9 cellular contexts compared by ENCODE assay signal in the genomic region with DNA sequence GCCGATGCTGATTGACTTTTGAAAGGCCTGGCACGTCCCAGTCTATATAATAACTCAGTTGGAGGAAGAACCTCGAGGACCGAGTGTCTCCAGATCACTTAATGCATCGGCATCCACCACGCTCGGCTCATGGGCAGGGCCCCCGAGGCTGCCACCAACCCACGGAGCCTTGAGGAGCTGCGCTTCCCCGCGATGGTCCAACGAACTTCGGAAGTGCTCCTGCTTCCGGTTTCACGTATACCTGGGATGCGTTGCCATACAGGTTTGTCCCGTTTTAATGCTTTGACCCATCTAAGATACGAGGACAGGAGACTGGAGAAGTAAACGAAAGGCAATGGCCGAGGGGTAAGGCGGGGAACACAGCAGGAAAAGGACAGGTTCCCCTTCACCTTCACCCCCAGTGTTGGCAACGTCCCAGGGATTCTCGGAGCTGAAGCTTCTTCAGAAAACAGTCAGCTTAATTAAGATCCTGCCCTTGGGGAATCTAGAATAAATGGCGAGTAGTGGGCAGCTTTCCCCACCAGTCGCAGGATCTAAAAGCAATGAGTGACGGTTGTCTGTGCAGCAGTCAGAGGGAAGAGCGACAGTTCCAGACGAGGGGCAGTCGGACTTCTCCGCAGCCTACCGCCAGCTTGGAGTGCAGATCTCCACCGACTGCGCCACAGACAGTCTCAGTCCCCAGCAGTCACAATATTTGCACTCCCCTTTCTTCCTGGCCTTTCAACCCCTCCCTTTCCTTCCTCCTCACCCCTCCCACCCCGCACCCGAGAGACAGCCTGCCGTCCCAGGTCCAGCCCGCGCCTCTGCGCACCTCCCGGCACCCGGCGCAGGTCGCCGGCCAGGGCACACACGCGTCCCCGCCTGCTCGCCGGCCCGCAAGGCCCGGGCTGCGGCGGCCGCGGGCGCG. TPM values are rescaled to one million over a fixed set of nuclear protein-coding genes. Genes with fewer than 3 reads are reported as not detected.
DNase-seq lines count a peak whose midpoint lies in the region; ATAC-seq, FAIRE-seq and TF ChIP-seq lines count a peak whose summit lies in the region.
"Had no signal": no experiment of that assay in that cellular context is flagged by ENCODE, and none has a peak within 500 bp of the region (broad histone marks: within the 10 kb centered on the region; RNA-seq: fewer than 3 reads in every experiment).

No MANE protein-coding gene starts in this region.

- H3K36me3 ChIP-seq in kidney (ENCODE audit: control insufficient read depth in 1 of 2, insufficient read depth in 2 of 2, low read length in 2 of 2) (no peaks in the 10 kb centered on the region), thymus (ENCODE audit: control insufficient read depth, insufficient read depth) (no peaks in the 10 kb centered on the region)

- H3K27ac Mint-ChIP-seq in activated T-helper 17 cell treated with anti-CD3 and anti-CD28 coated beads, Interleukin-2, amount 50 U/mL, for 72 hours: no peak overlapping the region

- no peaks in the 10 kb centered on the region for H3K9me3 Mint-ChIP-seq in activated T-helper 17 cell treated with anti-CD3 and anti-CD28 coated beads, Interleukin-2, amount 50 U/mL, for 72 hours

- intact Hi-C loops in Right ventricle myocardium superior (cut with DNase I): no loop called here
- intact Hi-C loops in left cardiac atrium (cut with DNase I): no loop called here
- intact Hi-C loops in kidney (cut with DNase I): no loop called here

- peaks cover 44% of the 10 kb centered on the region for H3K27me3 Mint-ChIP-seq in activated T-helper 17 cell treated with anti-CD3 and anti-CD28 coated beads, Interleukin-2, amount 50 U/mL, for 72 hours

- H3K4me3 ChIP-seq in kidney (ENCODE audit: low read length in 2 of 2): peak overlapping the region; percentile 36 to 64
- peak overlapping the region; percentile 64 for H3K4me3 ChIP-seq in thymus (ENCODE audit: low read length)

- ATAC-seq in Right ventricle myocardium superior (ENCODE audit: poor library complexity): peak; percentile 31
- ATAC-seq in left cardiac atrium: no peak
- ATAC-seq in HG02884 (IDR thresholded peaks at IDR 0.05; ENCODE audit: unreplicated experiment): peak; percentile 61
- ATAC-seq in activated T-helper 17 cell treated with anti-CD3 and anti-CD28 coated beads, Interleukin-2, amount 50 U/mL, for 72 hours (replicated peaks): peak; percentile 62

- DNase-seq in Right ventricle myocardium superior (no peak), left cardiac atrium (no peak), NCI-H2196 (lab: John Stamatoyannopoulos, UW; ENCODE audit: unreplicated experiment) (peak; percentile 49), kidney (peak; percentile 74), GM19238 (ENCODE audit: insufficient read length, low spot score) (no peak)

- no peak overlapping the region for H3K27ac ChIP-seq in kidney (ENCODE audit: low read depth in 2 of 2, low read length in 2 of 2)
- H3K27ac ChIP-seq in thymus (ENCODE audit: low read depth): no peak overlapping the region

- peaks cover 61% of the 10 kb centered on the region for H3K27me3 ChIP-seq in thymus (ENCODE audit: control insufficient read depth, insufficient read depth)

- H3K36me3 Mint-ChIP-seq in activated T-helper 17 cell treated with anti-CD3 and anti-CD28 coated beads, Interleukin-2, amount 50 U/mL, for 72 hours (ENCODE audit: low read depth): no peaks in the 10 kb centered on the region

- 2% methylated on average over 58 of the region's 58 CpGs for WGBS in thymus

- H3K4me1 Mint-ChIP-seq in activated T-helper 17 cell treated with anti-CD3 and anti-CD28 coated beads, Interleukin-2, amount 50 U/mL, for 72 hours: no peaks in the 10 kb centered on the region

- FAIRE-seq in kidney (lab: Jason Lieb, UNC): no peak

- H3K4me1 ChIP-seq in kidney (ENCODE audit: control insufficient read depth in 1 of 2, insufficient read depth in 1 of 2, low read depth in 1 of 2, low read length in 2 of 2) (peaks cover 6 to 10% of the 10 kb centered on the region in 2 donors), thymus (ENCODE audit: control insufficient read depth, insufficient read depth, low read length) (peaks cover 3% of the 10 kb centered on the region)

- no peak for TF ChIP-seq CTCF in kidney (IDR thresholded peaks at IDR 0.05; ENCODE audit: borderline replicate concordance, extremely low read depth, insufficient read depth)

- no peak overlapping the region for H3K9ac ChIP-seq in kidney (ENCODE audit: low read length in 2 of 2)

- H3K4me3 Mint-ChIP-seq in activated T-helper 17 cell treated with anti-CD3 and anti-CD28 coated beads, Interleukin-2, amount 50 U/mL, for 72 hours: peak overlapping the region; percentile 81

- H3K9me3 ChIP-seq in kidney (ENCODE audit: control insufficient read depth in 1 of 2, low read length in 2 of 2) (peaks cover 0 to 5% of the 10 kb centered on the region in 2 donors), thymus (ENCODE audit: control insufficient read depth) (no peaks in the 10 kb centered on the region)

RNA-seq across cellular contexts. Expression of a gene that starts 10.7 kb away (rescaled TPM):
- total RNA-seq in Right ventricle myocardium superior (not detected), left cardiac atrium (not detected), kidney (not detected)
- total RNA-seq in activated T-helper 17 cell treated with anti-CD3 and anti-CD28 coated beads, Interleukin-2, amount 50 U/mL, for 72 hours: not detected
- polyA plus RNA-seq in kidney (ENCODE audit: insufficient read depth, low read depth, low replicate concordance) (not detected), thymus (0.05 TPM)
- total RNA-seq: pulmonary artery endothelial cell had no signal

Comparison
In these comparisons a context has a peak if more than half of its experiments do, and no peak if none do; other contexts are left out.
1. ATAC-seq: peak in Right ventricle myocardium superior (single experiment), HG02884 (single experiment) and activated T-helper 17 cell treated with anti-CD3 and anti-CD28 coated beads, Interleukin-2, amount 50 U/mL, for 72 hours (single experiment); none in left cardiac atrium (0 of 2).
2. DNase-seq: peak in NCI-H2196 (single experiment) and kidney (single experiment); none in Right ventricle myocardium superior (single experiment), left cardiac atrium (single experiment) and GM19238 (single experiment).